In the genomic region with DNA sequence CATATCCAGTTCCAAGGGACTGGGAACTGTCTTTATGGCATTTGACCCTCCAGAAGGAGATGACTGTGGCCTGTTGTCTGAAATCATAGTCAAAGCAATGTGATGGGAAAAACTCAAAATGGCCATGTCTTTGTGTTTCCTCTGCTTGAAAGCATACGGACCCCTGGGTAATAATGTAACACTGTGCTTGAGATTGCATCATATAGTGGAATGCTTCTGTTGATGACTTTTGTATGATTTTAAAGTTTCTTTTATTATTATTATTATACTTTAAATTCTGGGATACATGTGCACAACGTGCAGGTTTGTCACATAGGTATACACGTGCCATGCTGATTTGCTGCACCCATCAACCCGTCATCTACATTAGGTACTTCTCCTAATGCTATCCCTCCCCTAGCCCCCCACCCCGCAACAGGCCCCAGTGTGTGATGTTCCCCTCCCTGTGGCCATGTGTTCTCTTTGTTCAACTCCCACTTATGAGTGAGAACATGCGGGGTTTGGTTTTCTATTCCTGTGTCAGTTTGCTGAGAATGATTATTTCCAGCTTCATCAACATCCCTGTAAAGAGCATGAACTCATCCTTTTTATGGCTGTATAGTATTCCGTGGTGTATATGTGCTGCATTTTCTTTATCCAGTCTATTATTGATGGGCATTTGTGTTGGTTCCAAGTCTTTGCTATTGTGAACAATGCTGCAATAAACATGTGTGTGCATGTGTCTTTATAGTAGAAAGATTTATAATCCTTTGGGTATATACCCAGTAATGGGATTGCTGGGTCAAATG, we compare ENCODE assay signal across 15 cellular contexts. TPM values are rescaled to one million over a fixed set of nuclear protein-coding genes. Genes with fewer than 3 reads are reported as not detected.
A peak's percentile ranks its signal among the peaks of the same experiment; 100 is the strongest.
DNase-seq lines count a peak whose midpoint lies in the region; ATAC-seq and TF ChIP-seq lines count a peak whose summit lies in the region.
"Not testable (repeated sequence)": the region's sequence is repeated elsewhere in the genome, so short reads cannot be mapped to it uniquely, and the experiment has no call there.
"Had no signal": no experiment of that assay in that cellular context is flagged by ENCODE, and none has a peak within 500 bp of the region (broad histone marks: within the 10 kb centered on the region; RNA-seq: fewer than 3 reads in every experiment).

No MANE protein-coding gene starts in this region.

- H3K4me3 ChIP-seq in CD4-positive, CD25-positive, alpha-beta regulatory T cell (ENCODE audit: low read depth, low read length); DND-41 (ENCODE audit: low read depth in 1 of 2, low read length in 2 of 2): not testable (repeated sequence)

- peaks cover 0 to 15% (median 1%) of the 10 kb centered on the region in 7 donors for H3K9me3 Mint-ChIP-seq in CD4-positive, CD25-positive, alpha-beta regulatory T cell
- peaks cover 4 to 19% (median 7%) of the 10 kb centered on the region in 3 donors for H3K9me3 Mint-ChIP-seq in T-cell
- peaks cover 36% of the 10 kb centered on the region for H3K9me3 Mint-ChIP-seq in activated CD4-positive, alpha-beta T cell treated with anti-CD3 and anti-CD28 coated beads, Interleukin-2, amount 10 ng/mL, durations not matched to agents 7 days and 5 days
- peaks cover 12% of the 10 kb centered on the region for H3K9me3 Mint-ChIP-seq in activated naive CD4-positive, alpha-beta T cell treated with anti-CD3 and anti-CD28 coated beads for 36 hours
- peaks cover 22% of the 10 kb centered on the region for H3K9me3 Mint-ChIP-seq in activated naive CD8-positive, alpha-beta T cell treated with anti-CD3 and anti-CD28 coated beads, Interleukin-2, amount 50 U/mL, for 24 hours
- not testable (repeated sequence) for H3K9me3 Mint-ChIP-seq in central memory CD8-positive, alpha-beta T cell
- H3K9me3 Mint-ChIP-seq in naive thymus-derived CD8-positive, alpha-beta T cell, result peaks cover 0 to 37% (median 10%) of the 10 kb centered on the region in 9 donors

- ATAC-seq in CD4-positive, CD25-positive, alpha-beta regulatory T cell (ENCODE audit: low read depth in 2 of 2); DND-41 (ENCODE audit: insufficient read depth, low read depth); T-cell (replicated peaks in 1 of 4); activated naive CD8-positive, alpha-beta T cell treated with anti-CD3 and anti-CD28 coated beads, Interleukin-2, amount 50 U/mL, for 24 hours; central memory CD8-positive, alpha-beta T cell (replicated peaks; ENCODE audit: extremely low read depth, poor library complexity, severe bottlenecking); naive thymus-derived CD8-positive, alpha-beta T cell: not testable (repeated sequence)

- peak overlapping the region; percentile 82 to 94 (median 87) for H3K27ac Mint-ChIP-seq in CD4-positive, CD25-positive, alpha-beta regulatory T cell
- peak overlapping the region; percentile 91 to 93 for H3K27ac Mint-ChIP-seq in T-cell
- H3K27ac Mint-ChIP-seq in activated CD4-positive, alpha-beta T cell treated with anti-CD3 and anti-CD28 coated beads, Interleukin-2, amount 10 ng/mL, durations not matched to agents 7 days and 5 days, result peak overlapping the region; percentile 14
- H3K27ac Mint-ChIP-seq in activated naive CD4-positive, alpha-beta T cell treated with anti-CD3 and anti-CD28 coated beads for 36 hours, result peak overlapping the region; percentile 62
- peak overlapping the region; percentile 22 for H3K27ac Mint-ChIP-seq in activated naive CD8-positive, alpha-beta T cell treated with anti-CD3 and anti-CD28 coated beads, Interleukin-2, amount 50 U/mL, for 24 hours
- H3K27ac Mint-ChIP-seq in central memory CD8-positive, alpha-beta T cell (ENCODE audit: low read depth), result peak overlapping the region; percentile 88
- H3K27ac Mint-ChIP-seq in naive thymus-derived CD8-positive, alpha-beta T cell, result peak overlapping the region in 9 of 10 donors; percentile 38 to 94 (median 85)

- H3K4me1 ChIP-seq in CD4-positive, CD25-positive, alpha-beta regulatory T cell (ENCODE audit: control insufficient read depth, insufficient read depth, low read length, poor library complexity, severe bottlenecking), result peaks cover 68% of the 10 kb centered on the region
- peaks cover 78% of the 10 kb centered on the region for H3K4me1 ChIP-seq in DND-41 (ENCODE audit: insufficient read depth, low read length)

- not testable (repeated sequence) for H3K27me3 ChIP-seq in CD4-positive, CD25-positive, alpha-beta regulatory T cell (ENCODE audit: control insufficient read depth, insufficient read depth, low read length); DND-41 (ENCODE audit: insufficient read depth, low read length, poor library complexity)

- H4K20me1 ChIP-seq in DND-41 (ENCODE audit: insufficient read depth, low read length), result not testable (repeated sequence)

- not testable (repeated sequence) for H3K79me2 ChIP-seq in DND-41 (ENCODE audit: insufficient read depth, low read length)

- H2AFZ ChIP-seq in DND-41 (ENCODE audit: low read depth, low read length), result not testable (repeated sequence)

- peaks cover 33 to 85% (median 59%) of the 10 kb centered on the region in 4 donors for H3K4me1 Mint-ChIP-seq in CD4-positive, CD25-positive, alpha-beta regulatory T cell
- peaks cover 76 to 90% (median 83%) of the 10 kb centered on the region in 3 donors for H3K4me1 Mint-ChIP-seq in T-cell
- peaks cover 80% of the 10 kb centered on the region for H3K4me1 Mint-ChIP-seq in activated CD4-positive, alpha-beta T cell treated with anti-CD3 and anti-CD28 coated beads, Interleukin-2, amount 10 ng/mL, durations not matched to agents 7 days and 5 days
- peaks cover 78% of the 10 kb centered on the region for H3K4me1 Mint-ChIP-seq in activated naive CD4-positive, alpha-beta T cell treated with anti-CD3 and anti-CD28 coated beads for 36 hours (ENCODE audit: low read depth)
- H3K4me1 Mint-ChIP-seq in activated naive CD8-positive, alpha-beta T cell treated with anti-CD3 and anti-CD28 coated beads, Interleukin-2, amount 50 U/mL, for 24 hours, result peaks cover 73% of the 10 kb centered on the region
- H3K4me1 Mint-ChIP-seq in central memory CD8-positive, alpha-beta T cell, result peaks cover 65% of the 10 kb centered on the region
- H3K4me1 Mint-ChIP-seq in naive thymus-derived CD8-positive, alpha-beta T cell, result peaks cover 27 to 86% (median 80%) of the 10 kb centered on the region in 4 donors

- H3K36me3 Mint-ChIP-seq in CD4-positive, CD25-positive, alpha-beta regulatory T cell; activated naive CD4-positive, alpha-beta T cell treated with anti-CD3 and anti-CD28 coated beads for 36 hours (ENCODE audit: low read depth); central memory CD8-positive, alpha-beta T cell (ENCODE audit: insufficient read depth): not testable (repeated sequence)
- H3K36me3 Mint-ChIP-seq in T-cell, result peaks cover 23% of the 10 kb centered on the region
- H3K36me3 Mint-ChIP-seq in activated CD4-positive, alpha-beta T cell treated with anti-CD3 and anti-CD28 coated beads, Interleukin-2, amount 10 ng/mL, durations not matched to agents 7 days and 5 days (ENCODE audit: low read depth), result peaks cover 49% of the 10 kb centered on the region
- H3K36me3 Mint-ChIP-seq in activated naive CD8-positive, alpha-beta T cell treated with anti-CD3 and anti-CD28 coated beads, Interleukin-2, amount 50 U/mL, for 24 hours (ENCODE audit: low read depth), result peaks cover 23% of the 10 kb centered on the region
- peaks cover 0 to 24% (median 10%) of the 10 kb centered on the region in 3 donors for H3K36me3 Mint-ChIP-seq in naive thymus-derived CD8-positive, alpha-beta T cell

- TF ChIP-seq CTCF in DND-41 (IDR thresholded peaks at IDR 0.05; ENCODE audit: borderline replicate concordance, extremely low read depth, low read length, poor library complexity, severe bottlenecking), result not testable (repeated sequence)

- POLR2A ChIA-PET in T-cell (lab: Charles Lee), result interaction anchor here in 1 of 2 donors (0.6 kb wide), 1 partner anchor 72 kb away, joined by 8 read pairs; no protein-coding TSS in a partner anchor
- POLR2A ChIA-PET in activated CD4-positive, alpha-beta T cell treated with anti-CD3 and anti-CD28 coated beads, Interleukin-2, amount 10 ng/mL, durations not matched to agents 7 days and 5 days (lab: Charles Lee), result not testable (repeated sequence)
- POLR2A ChIA-PET in naive thymus-derived CD8-positive, alpha-beta T cell (lab: Charles Lee), result interaction anchor here (0.9 to 10.1 kb wide), 10 partner anchors 8 to 121 kb away, joined by 3 to 122 read pairs (median 4); a partner anchor contains a TSS

- H3K27me3 Mint-ChIP-seq in CD4-positive, CD25-positive, alpha-beta regulatory T cell; T-cell; activated CD4-positive, alpha-beta T cell treated with anti-CD3 and anti-CD28 coated beads, Interleukin-2, amount 10 ng/mL, durations not matched to agents 7 days and 5 days; activated naive CD4-positive, alpha-beta T cell treated with anti-CD3 and anti-CD28 coated beads for 36 hours (ENCODE audit: low read depth); activated naive CD8-positive, alpha-beta T cell treated with anti-CD3 and anti-CD28 coated beads, Interleukin-2, amount 50 U/mL, for 24 hours; central memory CD8-positive, alpha-beta T cell; naive thymus-derived CD8-positive, alpha-beta T cell: not testable (repeated sequence)

- H3K9ac ChIP-seq in DND-41 (ENCODE audit: low read depth, low read length), result peak overlapping the region; percentile 17; the same call in 1 of the 2 replicates

- peak overlapping the region in 2 of 4 donors; percentile 39 to 53 for H3K4me3 Mint-ChIP-seq in CD4-positive, CD25-positive, alpha-beta regulatory T cell
- peak overlapping the region in 1 of 3 donors; percentile 37 for H3K4me3 Mint-ChIP-seq in T-cell
- not testable (repeated sequence) for H3K4me3 Mint-ChIP-seq in activated CD4-positive, alpha-beta T cell treated with anti-CD3 and anti-CD28 coated beads, Interleukin-2, amount 10 ng/mL, durations not matched to agents 7 days and 5 days; activated naive CD4-positive, alpha-beta T cell treated with anti-CD3 and anti-CD28 coated beads for 36 hours; activated naive CD8-positive, alpha-beta T cell treated with anti-CD3 and anti-CD28 coated beads, Interleukin-2, amount 50 U/mL, for 24 hours; central memory CD8-positive, alpha-beta T cell
- H3K4me3 Mint-ChIP-seq in naive thymus-derived CD8-positive, alpha-beta T cell, result peak overlapping the region in 4 of 10 donors; percentile 38 to 57 (median 46)

- CTCF ChIA-PET in T-cell (lab: Charles Lee), result not testable (repeated sequence)
- CTCF ChIA-PET in activated CD4-positive, alpha-beta T cell treated with anti-CD3 and anti-CD28 coated beads, Interleukin-2, amount 10 ng/mL, durations not matched to agents 7 days and 5 days (lab: Charles Lee), result interaction anchor here (0.9 kb wide), 1 partner anchor 43 kb away, joined by 4 read pairs; no protein-coding TSS in a partner anchor
- CTCF ChIA-PET in activated naive CD4-positive, alpha-beta T cell treated with anti-CD3 and anti-CD28 coated beads for 36 hours (lab: Charles Lee), result interaction anchor here (1.4 kb wide), 1 partner anchor 14 kb away, joined by 3 read pairs; a partner anchor contains a TSS

- H3K27ac ChIP-seq in CD4-positive, CD25-positive, alpha-beta regulatory T cell (ENCODE audit: insufficient read depth, low read length, poor library complexity, severe bottlenecking), result not testable (repeated sequence)
- H3K27ac ChIP-seq in DND-41 (ENCODE audit: low read length), result peak overlapping the region; percentile 83

- intact Hi-C loops in activated naive CD4-positive, alpha-beta T cell treated with anti-CD3 and anti-CD28 coated beads for 36 hours (cut with micrococcal nuclease), result not testable (repeated sequence)

- not testable (repeated sequence) for H3K9me3 ChIP-seq in CD4-positive, CD25-positive, alpha-beta regulatory T cell (ENCODE audit: control insufficient read depth in 2 of 2, low read length in 2 of 2)
- peaks cover 19% of the 10 kb centered on the region for H3K9me3 ChIP-seq in DND-41 (ENCODE audit: insufficient read depth, low read length, severe bottlenecking)

- H3K4me2 ChIP-seq in DND-41 (ENCODE audit: insufficient read depth, low read length), result not testable (repeated sequence)

- not testable (repeated sequence) for H3K36me3 ChIP-seq in CD4-positive, CD25-positive, alpha-beta regulatory T cell (ENCODE audit: control insufficient read depth, insufficient read depth, low read length); DND-41 (ENCODE audit: insufficient read depth, low read length)

- DNase-seq in CD4-positive, CD25-positive, alpha-beta regulatory T cell; DND-41; T-cell; activated CD4-positive, alpha-beta T cell treated with anti-CD3 and anti-CD28 coated beads, Interleukin-2, amount 10 ng/mL, durations not matched to agents 7 days and 5 days; activated naive CD4-positive, alpha-beta T cell treated with anti-CD3 and anti-CD28 coated beads for 36 hours; activated naive CD8-positive, alpha-beta T cell treated with anti-CD3 and anti-CD28 coated beads, Interleukin-2, amount 50 U/mL, for 24 hours; central memory CD8-positive, alpha-beta T cell (ENCODE audit: low spot score in 2 of 2); naive thymus-derived CD8-positive, alpha-beta T cell: not testable (repeated sequence)

RNA-seq across cellular contexts. Expression of a gene that starts 13.5 kb away (rescaled TPM):
- total RNA-seq in CD4-positive, CD25-positive, alpha-beta regulatory T cell, result 95.1 TPM
- 100 to 1,000 TPM in 2 of 4 donors, 10 to 100 TPM in 2; 79.0 to 142 (median 110) TPM for polyA plus RNA-seq in CD4-positive, CD25-positive, alpha-beta regulatory T cell
- 100 to 1,000 TPM in 4 of 5 donors, 10 to 100 TPM in 1; 83.2 to 226 (median 183) TPM for total RNA-seq in T-cell
- 100 to 1,000 TPM in 1 of 2 experiments, 10 to 100 TPM in 1; 97.7 to 102 TPM for total RNA-seq in activated CD4-positive, alpha-beta T cell treated with anti-CD3 and anti-CD28 coated beads, Interleukin-2, amount 10 ng/mL, durations not matched to agents 7 days and 5 days
- total RNA-seq in activated naive CD4-positive, alpha-beta T cell treated with anti-CD3 and anti-CD28 coated beads for 36 hours, result 10 to 100 TPM; 45.0 to 49.5 TPM
- 100 to 1,000 TPM; 231 to 238 TPM for total RNA-seq in naive thymus-derived CD8-positive, alpha-beta T cell
- polyA plus RNA-seq in naive thymus-derived CD8-positive, alpha-beta T cell, result 100 to 1,000 TPM in 1 of 3 donors, 10 to 100 TPM in 2; 89.3 to 102 (median 93.8) TPM
- total RNA-seq: Caco-2, GM23338, HFFc6 had no signal
- polyA plus RNA-seq: GM23338, IMR-90 had no signal

RNA-seq across cellular contexts. Expression of a gene that starts 39.8 kb away (rescaled TPM):
- 43.8 TPM for total RNA-seq in CD4-positive, CD25-positive, alpha-beta regulatory T cell
- polyA plus RNA-seq in CD4-positive, CD25-positive, alpha-beta regulatory T cell, result 100 to 1,000 TPM; 133 to 236 (median 150) TPM
- 100 to 1,000 TPM in 3 of 5 donors, 10 to 100 TPM in 2; 55.0 to 168 (median 150) TPM for total RNA-seq in T-cell
- total RNA-seq in activated CD4-positive, alpha-beta T cell treated with anti-CD3 and anti-CD28 coated beads, Interleukin-2, amount 10 ng/mL, durations not matched to agents 7 days and 5 days, result 100 to 1,000 TPM; 105 to 109 TPM
- total RNA-seq in activated naive CD4-positive, alpha-beta T cell treated with anti-CD3 and anti-CD28 coated beads for 36 hours, result 10 to 100 TPM; 19.2 to 20.7 TPM
- 100 to 1,000 TPM; 213 to 216 TPM for total RNA-seq in naive thymus-derived CD8-positive, alpha-beta T cell
- 100 to 1,000 TPM; 115 to 173 (median 121) TPM for polyA plus RNA-seq in naive thymus-derived CD8-positive, alpha-beta T cell
- total RNA-seq: Caco-2, GM23338, HFFc6, IMR-90 had no signal
- polyA plus RNA-seq: A549, BJ, GM23338, IMR-90 had no signal

RNA-seq across cellular contexts. Expression of a gene that starts 44.4 kb away (rescaled TPM):
- total RNA-seq in CD4-positive, CD25-positive, alpha-beta regulatory T cell, result 17.1 TPM
- 10 to 100 TPM; 48.4 to 90.0 (median 64.6) TPM for polyA plus RNA-seq in CD4-positive, CD25-positive, alpha-beta regulatory T cell
- 10 to 100 TPM; 23.5 to 99.9 (median 76.8) TPM for total RNA-seq in T-cell
- 10 to 100 TPM; 18.1 to 19.6 TPM for total RNA-seq in activated CD4-positive, alpha-beta T cell treated with anti-CD3 and anti-CD28 coated beads, Interleukin-2, amount 10 ng/mL, durations not matched to agents 7 days and 5 days
- 1 to 10 TPM; 5.1 to 5.3 TPM for total RNA-seq in activated naive CD4-positive, alpha-beta T cell treated with anti-CD3 and anti-CD28 coated beads for 36 hours
- 100 to 1,000 TPM; 119 TPM for total RNA-seq in naive thymus-derived CD8-positive, alpha-beta T cell
- 10 to 100 TPM; 48.0 to 87.4 (median 67.1) TPM for polyA plus RNA-seq in naive thymus-derived CD8-positive, alpha-beta T cell
- total RNA-seq: Caco-2, GM23338, HFFc6, HT1080, IMR-90 had no signal
- polyA plus RNA-seq: A549, BJ, GM23338, IMR-90 had no signal

Comparison
In these comparisons a context has a peak if more than half of its experiments do, and no peak if none do; other contexts are left out.
1. H3K27ac Mint-ChIP-seq: peak in every context shown above with its lines; median percentile 92 in T-cell; 88 in central memory CD8-positive, alpha-beta T cell; 87 in CD4-positive, CD25-positive, alpha-beta regulatory T cell; 85 in naive thymus-derived CD8-positive, alpha-beta T cell; 62 in activated naive CD4-positive, alpha-beta T cell treated with anti-CD3 and anti-CD28 coated beads for 36 hours; 22 in activated naive CD8-positive, alpha-beta T cell treated with anti-CD3 and anti-CD28 coated beads, Interleukin-2, amount 50 U/mL, for 24 hours; 14 in activated CD4-positive, alpha-beta T cell treated with anti-CD3 and anti-CD28 coated beads, Interleukin-2, amount 10 ng/mL, durations not matched to agents 7 days and 5 days.